1 cellular context compared by ENCODE assay signal in the genomic region with DNA sequence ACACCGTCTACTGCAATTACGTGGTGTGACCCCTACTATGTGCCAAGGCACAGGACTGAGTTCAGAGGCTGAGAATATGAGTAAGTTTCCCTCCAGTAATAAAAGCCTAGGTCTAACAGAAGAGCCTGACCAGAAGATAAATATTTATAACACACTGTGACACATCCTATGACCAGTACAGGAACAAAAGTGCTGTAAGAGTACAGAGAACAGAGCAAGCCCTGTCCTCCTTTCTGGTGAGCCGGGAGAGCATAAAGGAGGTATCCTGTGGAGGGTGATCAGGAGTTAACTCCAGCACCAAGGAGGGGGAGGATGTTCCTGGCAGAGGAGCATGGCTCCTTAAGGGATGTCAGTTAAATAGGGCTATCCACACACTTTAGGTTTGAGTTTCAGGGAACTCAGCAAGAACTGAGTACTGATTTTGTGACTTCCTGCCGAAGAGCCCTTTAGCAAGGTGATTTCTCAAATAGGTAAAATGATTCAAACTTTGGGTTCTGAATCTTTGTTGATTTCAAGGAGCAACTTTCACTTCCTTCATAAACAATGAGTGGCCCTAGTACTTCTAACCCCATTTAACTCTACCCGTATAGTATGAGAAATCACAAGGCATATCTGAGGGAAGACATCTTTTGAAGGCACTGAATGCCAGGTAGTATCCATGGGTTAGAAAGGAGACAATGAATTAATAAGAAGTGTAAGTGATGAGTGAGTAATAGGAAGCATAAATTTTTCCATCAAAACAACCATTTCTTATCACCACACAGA.
TF ChIP-seq lines count a peak whose summit lies in the region.

No MANE protein-coding gene starts in this region.

TF ChIP-seq in H1, 55 proteins besides CTCF, POLR2A, EP300 and RAD21:
- TF ChIP-seq, protein P1, sequence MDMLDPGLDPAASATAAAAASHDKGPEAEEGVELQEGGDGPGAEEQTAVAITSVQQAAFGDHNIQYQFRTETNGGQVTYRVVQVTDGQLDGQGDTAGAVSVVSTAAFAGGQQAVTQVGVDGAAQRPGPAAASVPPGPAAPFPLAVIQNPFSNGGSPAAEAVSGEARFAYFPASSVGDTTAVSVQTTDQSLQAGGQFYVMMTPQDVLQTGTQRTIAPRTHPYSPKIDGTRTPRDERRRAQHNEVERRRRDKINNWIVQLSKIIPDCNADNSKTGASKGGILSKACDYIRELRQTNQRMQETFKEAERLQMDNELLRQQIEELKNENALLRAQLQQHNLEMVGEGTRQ (IDR thresholded peaks at IDR 0.05; ENCODE audit: low read length): no peak
- TF ChIP-seq, protein P2, sequence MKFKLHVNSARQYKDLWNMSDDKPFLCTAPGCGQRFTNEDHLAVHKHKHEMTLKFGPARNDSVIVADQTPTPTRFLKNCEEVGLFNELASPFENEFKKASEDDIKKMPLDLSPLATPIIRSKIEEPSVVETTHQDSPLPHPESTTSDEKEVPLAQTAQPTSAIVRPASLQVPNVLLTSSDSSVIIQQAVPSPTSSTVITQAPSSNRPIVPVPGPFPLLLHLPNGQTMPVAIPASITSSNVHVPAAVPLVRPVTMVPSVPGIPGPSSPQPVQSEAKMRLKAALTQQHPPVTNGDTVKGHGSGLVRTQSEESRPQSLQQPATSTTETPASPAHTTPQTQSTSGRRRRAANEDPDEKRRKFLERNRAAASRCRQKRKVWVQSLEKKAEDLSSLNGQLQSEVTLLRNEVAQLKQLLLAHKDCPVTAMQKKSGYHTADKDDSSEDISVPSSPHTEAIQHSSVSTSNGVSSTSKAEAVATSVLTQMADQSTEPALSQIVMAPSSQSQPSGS (IDR thresholded peaks at IDR 0.05; ENCODE audit: low read length): no peak
- TF ChIP-seq SRF (IDR thresholded peaks at IDR 0.05; ENCODE audit: low read depth, low read length): no peak
- no peak for TF ChIP-seq TBP (IDR thresholded peaks at IDR 0.05; ENCODE audit: low read depth, low read length)
- TF ChIP-seq POLR2AphosphoS5 (IDR thresholded peaks at IDR 0.05; ENCODE audit: low read depth, low read length): no peak
- TF ChIP-seq TCF12 (IDR thresholded peaks at IDR 0.05; ENCODE audit: low read depth, low read length): no peak
- TF ChIP-seq RXRA (IDR thresholded peaks at IDR 0.05; ENCODE audit: insufficient read depth, low read depth, low read length): no peak
- no peak for TF ChIP-seq KDM4A (IDR thresholded peaks at IDR 0.05; ENCODE audit: low read depth, low read length, severe bottlenecking)
- TF ChIP-seq NRF1 (IDR thresholded peaks at IDR 0.05; ENCODE audit: low read depth, low read length): no peak
